In genomic region chr6:13241364-13241763, GRCh38 we compare ENCODE assay signal across 24 cellular contexts.
"Had no signal": no experiment of that assay in that cellular context is flagged by ENCODE, and none has a peak within 500 bp of the region (broad histone marks: within the 10 kb centered on the region; RNA-seq: fewer than 3 reads in every experiment).

No MANE protein-coding gene starts in this region.

- H3K27ac ChIP-seq: HL-60, SJSA1, SK-N-MC had no signal

- H3K4me3 ChIP-seq: MG63, SJSA1, SK-N-MC had no signal

- H3K9me3 ChIP-seq: MG63, SJSA1 had no signal

- DNase-seq: Karpas-422, KG1, MG63, NCI-H1092, NCI-H1105 treated with DMSO at 0.1 percent for 48 hours, NCI-H1436, NCI-H187, NCI-H2029, NCI-H2081 treated with DMSO at 0.1 percent for 48 hours, NCI-H2171, NCI-H226, NCI-H446, NCI-H510A, NCI-H524 treated with DMSO at 0.1 percent for 48 hours, NCI-H69, NCI-H774, Right ventricle myocardium superior, RPMI8226, SIG-M5 had no signal

- H3K36me3 ChIP-seq: MG63, SJSA1 had no signal

- H3K4me1 ChIP-seq: SJSA1 had no signal

- FAIRE-seq: HTR-8/SVneo, RCC 7860 had no signal
